ENCODE assay signal across 1 cellular context in the genomic region with DNA sequence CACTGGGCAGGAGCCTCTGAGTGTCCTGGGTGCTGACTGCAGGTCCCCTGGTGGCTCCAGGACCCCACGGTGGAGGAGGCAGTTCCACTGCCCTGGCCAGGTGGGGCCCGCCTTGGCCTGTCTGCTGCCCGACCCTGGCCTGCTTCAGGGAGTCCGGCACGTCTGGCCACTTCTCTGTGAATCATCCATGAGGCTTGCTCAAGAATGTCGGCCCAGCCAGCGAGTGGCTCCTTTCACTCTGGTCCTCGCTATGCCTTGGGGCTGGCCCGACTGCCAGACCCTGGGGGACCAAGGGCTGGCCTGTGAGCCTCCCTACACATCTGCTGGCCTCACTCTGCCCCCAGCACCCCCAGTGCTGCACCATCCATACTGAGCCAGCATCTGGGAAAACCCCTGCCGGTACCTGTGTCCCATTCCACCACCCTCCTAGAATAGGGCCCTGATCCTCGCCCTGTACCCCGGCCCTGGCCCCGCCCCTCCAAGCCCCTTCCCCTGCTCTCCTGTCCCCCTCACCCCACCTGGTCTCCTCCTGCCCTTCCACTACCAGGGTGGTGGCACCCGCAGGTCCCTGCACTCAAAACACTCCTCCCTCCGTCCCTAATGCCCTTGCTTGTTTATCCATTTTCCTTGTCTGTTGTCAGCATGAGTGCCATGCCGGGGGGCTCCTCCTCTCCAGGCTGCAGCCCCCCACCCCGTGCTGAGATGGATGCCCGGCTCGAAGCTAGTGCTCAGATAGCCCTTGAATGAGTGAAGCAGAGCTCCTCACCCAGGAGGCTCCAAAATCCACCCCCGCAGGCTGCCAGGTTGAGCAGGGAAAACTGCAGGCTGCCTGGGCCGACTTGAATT.
TF ChIP-seq lines count a peak whose summit lies in the region.

No MANE protein-coding gene starts in this region.

TF ChIP-seq in HepG2, 621 proteins besides CTCF, POLR2A, EP300 and RAD21 (continued from another document):
- TF ChIP-seq, protein P1, sequence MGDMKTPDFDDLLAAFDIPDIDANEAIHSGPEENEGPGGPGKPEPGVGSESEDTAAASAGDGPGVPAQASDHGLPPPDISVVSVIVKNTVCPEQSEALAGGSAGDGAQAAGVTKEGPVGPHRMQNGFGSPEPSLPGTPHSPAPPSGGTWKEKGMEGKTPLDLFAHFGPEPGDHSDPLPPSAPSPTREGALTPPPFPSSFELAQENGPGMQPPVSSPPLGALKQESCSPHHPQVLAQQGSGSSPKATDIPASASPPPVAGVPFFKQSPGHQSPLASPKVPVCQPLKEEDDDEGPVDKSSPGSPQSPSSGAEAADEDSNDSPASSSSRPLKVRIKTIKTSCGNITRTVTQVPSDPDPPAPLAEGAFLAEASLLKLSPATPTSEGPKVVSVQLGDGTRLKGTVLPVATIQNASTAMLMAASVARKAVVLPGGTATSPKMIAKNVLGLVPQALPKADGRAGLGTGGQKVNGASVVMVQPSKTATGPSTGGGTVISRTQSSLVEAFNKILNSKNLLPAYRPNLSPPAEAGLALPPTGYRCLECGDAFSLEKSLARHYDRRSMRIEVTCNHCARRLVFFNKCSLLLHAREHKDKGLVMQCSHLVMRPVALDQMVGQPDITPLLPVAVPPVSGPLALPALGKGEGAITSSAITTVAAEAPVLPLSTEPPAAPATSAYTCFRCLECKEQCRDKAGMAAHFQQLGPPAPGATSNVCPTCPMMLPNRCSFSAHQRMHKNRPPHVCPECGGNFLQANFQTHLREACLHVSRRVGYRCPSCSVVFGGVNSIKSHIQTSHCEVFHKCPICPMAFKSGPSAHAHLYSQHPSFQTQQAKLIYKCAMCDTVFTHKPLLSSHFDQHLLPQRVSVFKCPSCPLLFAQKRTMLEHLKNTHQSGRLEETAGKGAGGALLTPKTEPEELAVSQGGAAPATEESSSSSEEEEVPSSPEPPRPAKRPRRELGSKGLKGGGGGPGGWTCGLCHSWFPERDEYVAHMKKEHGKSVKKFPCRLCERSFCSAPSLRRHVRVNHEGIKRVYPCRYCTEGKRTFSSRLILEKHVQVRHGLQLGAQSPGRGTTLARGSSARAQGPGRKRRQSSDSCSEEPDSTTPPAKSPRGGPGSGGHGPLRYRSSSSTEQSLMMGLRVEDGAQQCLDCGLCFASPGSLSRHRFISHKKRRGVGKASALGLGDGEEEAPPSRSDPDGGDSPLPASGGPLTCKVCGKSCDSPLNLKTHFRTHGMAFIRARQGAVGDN (CRISPR knock-in tag; IDR thresholded peaks at IDR 0.05), result peak; percentile 41; the same call in 1 of the 2 replicates
- TF ChIP-seq, protein P2, sequence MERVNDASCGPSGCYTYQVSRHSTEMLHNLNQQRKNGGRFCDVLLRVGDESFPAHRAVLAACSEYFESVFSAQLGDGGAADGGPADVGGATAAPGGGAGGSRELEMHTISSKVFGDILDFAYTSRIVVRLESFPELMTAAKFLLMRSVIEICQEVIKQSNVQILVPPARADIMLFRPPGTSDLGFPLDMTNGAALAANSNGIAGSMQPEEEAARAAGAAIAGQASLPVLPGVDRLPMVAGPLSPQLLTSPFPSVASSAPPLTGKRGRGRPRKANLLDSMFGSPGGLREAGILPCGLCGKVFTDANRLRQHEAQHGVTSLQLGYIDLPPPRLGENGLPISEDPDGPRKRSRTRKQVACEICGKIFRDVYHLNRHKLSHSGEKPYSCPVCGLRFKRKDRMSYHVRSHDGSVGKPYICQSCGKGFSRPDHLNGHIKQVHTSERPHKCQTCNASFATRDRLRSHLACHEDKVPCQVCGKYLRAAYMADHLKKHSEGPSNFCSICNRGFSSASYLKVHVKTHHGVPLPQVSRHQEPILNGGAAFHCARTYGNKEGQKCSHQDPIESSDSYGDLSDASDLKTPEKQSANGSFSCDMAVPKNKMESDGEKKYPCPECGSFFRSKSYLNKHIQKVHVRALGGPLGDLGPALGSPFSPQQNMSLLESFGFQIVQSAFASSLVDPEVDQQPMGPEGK (CRISPR knock-in tag; IDR thresholded peaks at IDR 0.05), result 0 out of 2 replicates have a peak, but pooled peaks have one; percentile 15
- TF ChIP-seq ZNF772 (CRISPR knock-in tag; IDR thresholded peaks at IDR 0.05), result 0 out of 2 replicates have a peak, but pooled peaks have one; percentile 32
- TF ChIP-seq SETDB1 (CRISPR knock-in tag; IDR thresholded peaks at IDR 0.05; ENCODE audit: borderline replicate concordance), result no peak
- TF ChIP-seq ZNF572 (CRISPR knock-in tag; IDR thresholded peaks at IDR 0.05), result no peak
- TF ChIP-seq PHF8 (CRISPR knock-in tag; IDR thresholded peaks at IDR 0.05), result no peak
- TF ChIP-seq ZNF563 (CRISPR knock-in tag; IDR thresholded peaks at IDR 0.05), result peak; percentile 59; the same call in 1 of the 2 replicates
- TF ChIP-seq FOSL2 (CRISPR knock-in tag; IDR thresholded peaks at IDR 0.05), result peak; percentile 53; the same call in 1 of the 2 replicates
- 0 out of 2 replicates have a peak, but pooled peaks have one; percentile 44 for TF ChIP-seq ZNF317 (CRISPR knock-in tag; IDR thresholded peaks at IDR 0.05)
- no peak for TF ChIP-seq ASH2L (IDR thresholded peaks at IDR 0.05; ENCODE audit: insufficient read length, low read depth, low read length)
- TF ChIP-seq SMARCC2 (IDR thresholded peaks at IDR 0.05), result no peak
- no peak for TF ChIP-seq CENPT (CRISPR knock-in tag; IDR thresholded peaks at IDR 0.05; ENCODE audit: low read depth)
- TF ChIP-seq PLRG1 (conservative IDR thresholded peaks at IDR 0.05), result no peak
- TF ChIP-seq CEBPB (IDR thresholded peaks at IDR 0.05; ENCODE audit: borderline replicate concordance, low read depth, low read length), result 0 out of 2 replicates have a peak, but pooled peaks have one; percentile 3
- TF ChIP-seq, protein P3, sequence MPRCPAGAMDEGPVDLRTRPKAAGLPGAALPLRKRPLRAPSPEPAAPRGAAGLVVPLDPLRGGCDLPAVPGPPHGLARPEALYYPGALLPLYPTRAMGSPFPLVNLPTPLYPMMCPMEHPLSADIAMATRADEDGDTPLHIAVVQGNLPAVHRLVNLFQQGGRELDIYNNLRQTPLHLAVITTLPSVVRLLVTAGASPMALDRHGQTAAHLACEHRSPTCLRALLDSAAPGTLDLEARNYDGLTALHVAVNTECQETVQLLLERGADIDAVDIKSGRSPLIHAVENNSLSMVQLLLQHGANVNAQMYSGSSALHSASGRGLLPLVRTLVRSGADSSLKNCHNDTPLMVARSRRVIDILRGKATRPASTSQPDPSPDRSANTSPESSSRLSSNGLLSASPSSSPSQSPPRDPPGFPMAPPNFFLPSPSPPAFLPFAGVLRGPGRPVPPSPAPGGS (CRISPR knock-in tag; IDR thresholded peaks at IDR 0.05), result 0 out of 2 replicates have a peak, but pooled peaks have one; percentile 35
